Comparison of ENCODE assay signal across 18 cellular contexts in the genomic region with DNA sequence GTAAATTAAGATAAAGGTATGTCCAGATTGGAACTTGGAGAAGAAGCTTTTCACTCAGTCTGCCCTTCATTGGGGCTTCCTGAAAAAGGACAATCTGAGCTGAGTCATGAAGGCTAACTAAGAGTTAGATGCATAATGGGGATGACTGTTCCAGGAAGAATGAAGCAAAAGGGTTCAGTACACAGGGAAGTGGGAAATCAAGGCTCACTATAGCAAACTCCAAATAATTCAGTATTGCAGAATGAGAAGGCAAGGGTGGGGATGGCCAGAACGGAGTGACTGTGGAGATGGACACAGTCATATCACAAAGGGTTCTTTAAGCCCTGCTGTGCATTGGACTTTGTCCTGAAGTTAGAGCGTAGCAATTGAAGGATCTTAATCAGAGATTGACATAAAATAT.
A peak's percentile ranks its signal among the peaks of the same experiment; 100 is the strongest.
DNase-seq lines count a peak whose midpoint lies in the region; ATAC-seq and TF ChIP-seq lines count a peak whose summit lies in the region.
"Had no signal": no experiment of that assay in that cellular context is flagged by ENCODE, and none has a peak within 500 bp of the region (broad histone marks: within the 10 kb centered on the region; RNA-seq: fewer than 3 reads in every experiment).

No MANE protein-coding gene starts in this region.

- no peaks in the 10 kb centered on the region for H3K36me3 ChIP-seq in brain microvascular endothelial cell (replicated peaks)
- H3K36me3 ChIP-seq: thyroid gland had no signal

- H3K27me3 Mint-ChIP-seq in activated CD4-positive, alpha-beta T cell treated with anti-CD3 and anti-CD28 coated beads, Interleukin-2, amount 10 ng/mL, durations not matched to agents 7 days and 5 days = no peaks in the 10 kb centered on the region
- H3K27me3 Mint-ChIP-seq: activated naive CD4-positive, alpha-beta T cell treated with anti-CD3 and anti-CD28 coated beads, Interleukin-2, amount 10 ng/mL, durations not matched to agents 7 days and 5 days had no signal

- in situ Hi-C loops in ACHN (cut with HindIII; ENCODE audit: low pct_ligation_motif_present, low pct_unique_long_range_greater_than_20kb, low sequenced_read_pairs) = no loop called here
- in situ Hi-C loops in brain microvascular endothelial cell (cut with HindIII; ENCODE audit: low pct_ligation_motif_present, low sequenced_read_pairs) = no loop called here

- H3K9me3 Mint-ChIP-seq in activated CD4-positive, alpha-beta T cell treated with anti-CD3 and anti-CD28 coated beads, Interleukin-2, amount 10 ng/mL, durations not matched to agents 7 days and 5 days = peaks cover 2% of the 10 kb centered on the region

- no peaks in the 10 kb centered on the region for H3K4me1 Mint-ChIP-seq in activated CD4-positive, alpha-beta T cell treated with anti-CD3 and anti-CD28 coated beads, Interleukin-2, amount 10 ng/mL, durations not matched to agents 7 days and 5 days
- H3K4me1 Mint-ChIP-seq: activated naive CD4-positive, alpha-beta T cell treated with anti-CD3 and anti-CD28 coated beads, Interleukin-2, amount 10 ng/mL, durations not matched to agents 7 days and 5 days had no signal

- no peaks in the 10 kb centered on the region for H3K36me3 Mint-ChIP-seq in activated CD4-positive, alpha-beta T cell treated with anti-CD3 and anti-CD28 coated beads, Interleukin-2, amount 10 ng/mL, durations not matched to agents 7 days and 5 days (ENCODE audit: low read depth)
- H3K36me3 Mint-ChIP-seq: activated naive CD4-positive, alpha-beta T cell treated with anti-CD3 and anti-CD28 coated beads, Interleukin-2, amount 10 ng/mL, durations not matched to agents 7 days and 5 days had no signal

- H3K4me3 ChIP-seq in brain microvascular endothelial cell (ENCODE audit: low read depth, low read length) = no peak overlapping the region
- H3K4me3 ChIP-seq: thyroid gland had no signal

- TF ChIP-seq CTCF in brain microvascular endothelial cell (IDR thresholded peaks at IDR 0.05; ENCODE audit: low read depth, low read length, missing control alignments) = no peak

- CTCF ChIA-PET in activated CD4-positive, alpha-beta T cell treated with anti-CD3 and anti-CD28 coated beads, Interleukin-2, amount 10 ng/mL, durations not matched to agents 7 days and 5 days (lab: Charles Lee) = no interaction called here

- H3K27ac Mint-ChIP-seq in activated CD4-positive, alpha-beta T cell treated with anti-CD3 and anti-CD28 coated beads, Interleukin-2, amount 10 ng/mL, durations not matched to agents 7 days and 5 days = no peak overlapping the region
- H3K27ac Mint-ChIP-seq: activated naive CD4-positive, alpha-beta T cell treated with anti-CD3 and anti-CD28 coated beads, Interleukin-2, amount 10 ng/mL, durations not matched to agents 7 days and 5 days had no signal

- DNase-seq in ACHN (peak; percentile 33), HT-29 (ENCODE audit: low spot score) (peak; percentile 29), brain microvascular endothelial cell (peak; percentile 32), glomerular visceral epithelial cell (ENCODE audit: extremely low spot score) (peak; percentile 21), NCI-H82 treated with DMSO at 0.1 percent for 48 hours (lab: John Stamatoyannopoulos, UW; ENCODE audit: unreplicated experiment) (no peak)
- DNase-seq in activated T-cell treated with anti-CD3 and anti-CD28 coated beads, Interleukin-2, amount 50 U/mL, for 1 hour = no peak
- DNase-seq in activated CD4-positive, alpha-beta T cell treated with anti-CD3 and anti-CD28 coated beads, Interleukin-2, amount 10 ng/mL, durations not matched to agents 7 days and 5 days = no peak
- DNase-seq: activated CD4-positive, CD25-positive, alpha-beta regulatory T cell; activated CD8-positive, alpha-beta memory T cell treated with anti-CD3 and anti-CD28 coated beads, Interleukin-2, amount 50 U/mL, for 4 hours; activated naive CD4-positive, alpha-beta T cell treated with anti-CD3 and anti-CD28 coated beads, Interleukin-2, amount 10 ng/mL, durations not matched to agents 7 days and 5 days; DMS153; kidney; NCI-H146; NCI-H446; T-helper 1 cell; thyroid gland had no signal

- no peak for ATAC-seq in HG02678 (IDR thresholded peaks at IDR 0.05; ENCODE audit: unreplicated experiment)

- H3K4me3 Mint-ChIP-seq in activated CD4-positive, alpha-beta T cell treated with anti-CD3 and anti-CD28 coated beads, Interleukin-2, amount 10 ng/mL, durations not matched to agents 7 days and 5 days = no peak overlapping the region
- H3K4me3 Mint-ChIP-seq: activated naive CD4-positive, alpha-beta T cell treated with anti-CD3 and anti-CD28 coated beads, Interleukin-2, amount 10 ng/mL, durations not matched to agents 7 days and 5 days had no signal

- POLR2A ChIA-PET in activated CD4-positive, alpha-beta T cell treated with anti-CD3 and anti-CD28 coated beads, Interleukin-2, amount 10 ng/mL, durations not matched to agents 7 days and 5 days (lab: Charles Lee) = no interaction called here

- no peak overlapping the region for H3K27ac ChIP-seq in brain microvascular endothelial cell
- H3K27ac ChIP-seq: KMS-11, thyroid gland had no signal

- H3K27me3 ChIP-seq in brain microvascular endothelial cell (replicated peaks) = no peaks in the 10 kb centered on the region
- H3K27me3 ChIP-seq: thyroid gland had no signal

Comparison
In these comparisons a context has a peak if more than half of its experiments do, and no peak if none do; other contexts are left out.
1. DNase-seq: peak in ACHN (single experiment), HT-29 (single experiment), brain microvascular endothelial cell (single experiment) and glomerular visceral epithelial cell (single experiment); none in activated T-cell treated with anti-CD3 and anti-CD28 coated beads, Interleukin-2, amount 50 U/mL, for 1 hour (single experiment), NCI-H82 treated with DMSO at 0.1 percent for 48 hours (single experiment) and activated CD4-positive, alpha-beta T cell treated with anti-CD3 and anti-CD28 coated beads, Interleukin-2, amount 10 ng/mL, durations not matched to agents 7 days and 5 days (single experiment).